Comparison of ENCODE assay signal across 8 cellular contexts in genomic region chr16:84144301-84144858, GRCh38. TPM values are rescaled to one million over a fixed set of nuclear protein-coding genes. Genes with fewer than 3 reads are reported as not detected.
A peak's percentile ranks its signal among the peaks of the same experiment; 100 is the strongest.
DNase-seq lines count a peak whose midpoint lies in the region; ATAC-seq, FAIRE-seq and TF ChIP-seq lines count a peak whose summit lies in the region.

No MANE protein-coding gene starts in this region.

- FAIRE-seq in HepG2 (lab: Jason Lieb, UNC), result no peak

- H3K4me3 Mint-ChIP-seq in WTC11, result peak overlapping the region; percentile 98

- no peak for TF ChIP-seq EP300 in HepG2 (IDR thresholded peaks at IDR 0.05; ENCODE audit: low read depth in 2 of 2, low read length in 2 of 2)
- TF ChIP-seq EP300 in HepG2 (CRISPR knock-in tag; IDR thresholded peaks at IDR 0.05; ENCODE audit: borderline replicate concordance), result no peak

- peaks cover 3% of the 10 kb centered on the region; the same call in 1 of the 2 replicates for H4K20me1 ChIP-seq in HepG2 (ENCODE audit: insufficient read depth, low read length)

- TF ChIP-seq POLR2A in HepG2 (IDR thresholded peaks at IDR 0.05; ENCODE audit: insufficient read depth in 1 of 2, low read depth in 2 of 2, low read length in 2 of 2), result no peak; a peak in 1 of 4 replicates

- no peak for DNase-seq in GM12864 (ENCODE audit: low read depth)
- DNase-seq in HK-2 (ENCODE audit: unreplicated experiment), result peak; percentile 37
- peak; percentile 41 for DNase-seq in WTC11 (ENCODE audit: low spot score)
- peak; percentile 23 for DNase-seq in cerebellar cortex (ENCODE audit: low spot score)
- DNase-seq in HepG2 (ENCODE audit: low spot score), result no peak
- peak; percentile 12 to 41 for DNase-seq in stimulated activated CD4-positive, alpha-beta T cell treated with anti-CD3 and anti-CD28 coated beads, Interleukin-4, amount 100 ng/mL, for 48 hours (ENCODE audit: low read depth in 2 of 2)
- DNase-seq in GF-D8 (lab: John Stamatoyannopoulos, UW), result no peak

- H2AFZ ChIP-seq in HepG2 (ENCODE audit: low read length), result no peak overlapping the region

- no peak for TF ChIP-seq RAD21 in HepG2 (CRISPR knock-in tag; IDR thresholded peaks at IDR 0.05)

- intact Hi-C loops in HepG2 (cut with micrococcal nuclease; ENCODE audit: unreplicated experiment), result loop anchor here (2.0 kb wide), 1 partner anchor 30 kb away; no protein-coding TSS in a partner anchor

- peaks cover 19% of the 10 kb centered on the region for H3K4me1 Mint-ChIP-seq in WTC11

- H3K4me3 ChIP-seq in GM12864 (ENCODE audit: low read depth, low read length) (peak overlapping the region; percentile 82), HepG2 (replicated peaks in 1 of 3; ENCODE audit: insufficient read depth in 1 of 3, low read depth in 2 of 3, low read length in 3 of 3) (peak overlapping the region; percentile 90 to 100 (median 92))

- POLR2A ChIA-PET in WTC11 (lab: Charles Lee), result interaction anchor here (1.0 to 1.8 kb wide), 2 partner anchors 28 kb away, joined by 3 to 7 read pairs; partner anchors contain the start of gene MBTPS1
- POLR2A ChIA-PET in HepG2 (lab: Yijun Ruan, JAX), result interaction anchor here (1.0 to 1.4 kb wide), 3 partner anchors 27 to 31 kb away, joined by 3 to 24 read pairs (median 7); partner anchors contain the start of gene MBTPS1

- 1% methylated on average over 32 of the region's 37 CpGs for WGBS in HepG2 (ENCODE audit: low lambda C conversion rate)

- TF ChIP-seq CTCF in GM12864 (IDR thresholded peaks at IDR 0.05; ENCODE audit: low read depth, low read length, missing control alignments) (peak; percentile 19), WTC11 (IDR thresholded peaks at IDR 0.05) (no peak), HepG2 (CRISPR knock-in tag; IDR thresholded peaks at IDR 0.05) (peak; percentile 54)

- H3K4me1 ChIP-seq in HepG2 (ENCODE audit: insufficient read depth, low read length), result peaks cover 46% of the 10 kb centered on the region

- H3K9me3 ChIP-seq in HepG2 (ENCODE audit: low read length), result no peaks in the 10 kb centered on the region

- CTCF ChIA-PET in WTC11 (lab: Charles Lee) (interaction anchor here (0.6 to 3.0 kb wide), 11 partner anchors 17 to 163 kb away, joined by 3 to 19 read pairs (median 4); partner anchors contain the start of genes MBTPS1 and TAF1C), HepG2 (lab: Yijun Ruan, JAX; ENCODE audit: low intra/inter-chr PET ratio, low total read pairs) (interaction anchor here (1.8 kb wide), 1 partner anchor 30 kb away, joined by 6 read pairs; no protein-coding TSS in a partner anchor)

- H3K9ac ChIP-seq in HepG2 (ENCODE audit: insufficient read depth, low read depth, low read length), result peak overlapping the region; percentile 77

- peak overlapping the region; percentile 55 for H3K27ac ChIP-seq in HepG2 (ENCODE audit: extremely low read length, insufficient read depth, low read length)

- peak; percentile 6 for ATAC-seq in WTC11
- ATAC-seq in HepG2, result peak; percentile 33
- ATAC-seq in GM18873 (IDR thresholded peaks at IDR 0.05; ENCODE audit: low FRiP score, unreplicated experiment), result no peak

- peaks cover 13% of the 10 kb centered on the region for H3K27me3 Mint-ChIP-seq in WTC11 (ENCODE audit: low read depth)

- H3K79me2 ChIP-seq in HepG2 (ENCODE audit: insufficient read depth, low read length), result peaks cover 40% of the 10 kb centered on the region

- 0 out of 2 replicates have a peak, but pooled peaks cover 6% of the 10 kb centered on the region for H3K9me3 Mint-ChIP-seq in WTC11

- peak overlapping the region; percentile 92 for H3K27ac Mint-ChIP-seq in WTC11

- peaks cover 2 to 10% of the 10 kb centered on the region in 2 experiments for H3K27me3 ChIP-seq in HepG2 (ENCODE audit: control insufficient read depth in 1 of 2, insufficient read depth in 2 of 2, low read length in 2 of 2)

- in situ Hi-C loops in HepG2 (cut with HindIII; ENCODE audit: extremely low pct_ligation_motif_present, low pct_unique_long_range_greater_than_20kb), result no loop called here

- BruUV-seq in HepG2 (replicated peaks; lab: Mats Ljungman, UMichigan), result no TSS peak

- no peaks in the 10 kb centered on the region for H3K36me3 ChIP-seq in HepG2 (replicated peaks in 1 of 2; ENCODE audit: control insufficient read depth in 1 of 2, insufficient read depth in 2 of 2, low read length in 2 of 2)

- 0 out of 2 replicates have a peak, but pooled peaks cover 6% of the 10 kb centered on the region for H3K36me3 Mint-ChIP-seq in WTC11

- peak overlapping the region; percentile 97 for H3K4me2 ChIP-seq in HepG2 (ENCODE audit: low read depth, low read length)

RNA-seq across cellular contexts. Expression of gene HSDL1, which starts 0.6 kb away (rescaled TPM):
- total RNA-seq in WTC11 (2021) (48.6 to 58.1 TPM (median 53.4 TPM) in 3 replicates), HepG2 (2016; rRNA removed; fragmentation: Illumina TruSeq; extraction: Trizol) (41.0 and 49.7 TPM in 2 replicates)
- total RNA-seq in HepG2 (2016; cell fraction: cytosol; rRNA removed; fragmentation: Illumina TruSeq; extraction: Trizol; ENCODE audit: low read depth), result 7.8 and 9.0 TPM in 2 replicates
- 44.0 and 52.4 TPM in 2 replicates for total RNA-seq in HepG2 (2016; cell fraction: insoluble cytoplasmic fraction; rRNA removed; fragmentation: Illumina TruSeq; extraction: Trizol)
- 24.0 and 24.1 TPM in 2 replicates for total RNA-seq in HepG2 (2016; cell fraction: membrane; rRNA removed; fragmentation: Illumina TruSeq; extraction: Trizol)
- total RNA-seq in HepG2 (2016; cell fraction: nucleus; rRNA removed; fragmentation: Illumina TruSeq; extraction: Trizol), result 44.3 and 51.5 TPM in 2 replicates
- polyA plus RNA-seq in HepG2 (2011; rRNA removed), result 38.5 and 49.2 TPM in 2 replicates
- polyA plus RNA-seq in HepG2 (2011; cell fraction: cytosol; rRNA removed), result 16.7 and 25.9 TPM in 2 replicates
- 63.7 and 74.4 TPM in 2 replicates for polyA plus RNA-seq in HepG2 (2011; cell fraction: nucleus; rRNA removed)
- polyA plus RNA-seq in HepG2 (2012), result 37.4 and 44.3 TPM in 2 replicates
- 4.0 and 5.2 TPM in 2 replicates for polyA plus RNA-seq in HepG2 (2016; cell fraction: cytosol; fragmentation: Illumina TruSeq; extraction: Trizol; ENCODE audit: low read depth)
- 31.8 and 35.8 TPM in 2 replicates for polyA plus RNA-seq in HepG2 (2016; cell fraction: insoluble cytoplasmic fraction; fragmentation: Illumina TruSeq; extraction: Trizol; ENCODE audit: low read depth)
- 9.4 and 9.5 TPM in 2 replicates for polyA plus RNA-seq in HepG2 (2016; cell fraction: membrane; fragmentation: Illumina TruSeq; extraction: Trizol; ENCODE audit: low read depth)
- 82.3 and 86.1 TPM in 2 replicates for polyA plus RNA-seq in HepG2 (2016; cell fraction: nucleus; fragmentation: Illumina TruSeq; extraction: Trizol; ENCODE audit: insufficient read depth, low read depth)
- 16.9 and 31.3 TPM in 2 replicates for polyA minus RNA-seq in HepG2 (2011; rRNA and poly(A)+ RNA removed; ENCODE audit: low replicate concordance)
- polyA minus RNA-seq in HepG2 (2011; cell fraction: cytosol; rRNA and poly(A)+ RNA removed), result 17.4 and 22.4 TPM in 2 replicates
- polyA minus RNA-seq in HepG2 (2011; cell fraction: nucleus; rRNA and poly(A)+ RNA removed), result 37.8 and 49.3 TPM in 2 replicates

RNA-seq across cellular contexts. Expression of gene DNAAF1, which starts 0.7 kb away (rescaled TPM):
- total RNA-seq in WTC11 (2021), result 0.09 to 0.62 TPM (median 0.20 TPM) in 3 replicates
- 0.04 TPM in 1 of 2 replicates, not detected in the other for total RNA-seq in HepG2 (2016; rRNA removed; fragmentation: Illumina TruSeq; extraction: Trizol)
- not detected in 2 replicates for total RNA-seq in HepG2 (2016; cell fraction: cytosol; rRNA removed; fragmentation: Illumina TruSeq; extraction: Trizol; ENCODE audit: low read depth)
- total RNA-seq in HepG2 (2016; cell fraction: insoluble cytoplasmic fraction; rRNA removed; fragmentation: Illumina TruSeq; extraction: Trizol), result 0.09 TPM in 1 of 2 replicates, not detected in the other
- 0.21 and 0.28 TPM in 2 replicates for total RNA-seq in HepG2 (2016; cell fraction: membrane; rRNA removed; fragmentation: Illumina TruSeq; extraction: Trizol)
- total RNA-seq in HepG2 (2016; cell fraction: nucleus; rRNA removed; fragmentation: Illumina TruSeq; extraction: Trizol), result 0.22 and 0.25 TPM in 2 replicates
- polyA plus RNA-seq in HepG2 (2011; rRNA removed), result 0.07 TPM in 1 of 2 replicates, not detected in the other
- polyA plus RNA-seq in HepG2 (2011; cell fraction: cytosol; rRNA removed), result not detected in 2 replicates
- 0.10 and 0.48 TPM in 2 replicates for polyA plus RNA-seq in HepG2 (2011; cell fraction: nucleus; rRNA removed)
- polyA plus RNA-seq in HepG2 (2012), result 0.09 TPM in 1 of 2 replicates, not detected in the other
- not detected in 2 replicates for polyA plus RNA-seq in HepG2 (2016; cell fraction: cytosol; fragmentation: Illumina TruSeq; extraction: Trizol; ENCODE audit: low read depth)
- not detected in 2 replicates for polyA plus RNA-seq in HepG2 (2016; cell fraction: insoluble cytoplasmic fraction; fragmentation: Illumina TruSeq; extraction: Trizol; ENCODE audit: low read depth)
- polyA plus RNA-seq in HepG2 (2016; cell fraction: membrane; fragmentation: Illumina TruSeq; extraction: Trizol; ENCODE audit: low read depth), result not detected in 2 replicates
- 0.35 and 0.44 TPM in 2 replicates for polyA plus RNA-seq in HepG2 (2016; cell fraction: nucleus; fragmentation: Illumina TruSeq; extraction: Trizol; ENCODE audit: insufficient read depth, low read depth)
- 0.37 TPM in 1 of 2 replicates, not detected in the other for polyA minus RNA-seq in HepG2 (2011; rRNA and poly(A)+ RNA removed; ENCODE audit: low replicate concordance)
- polyA minus RNA-seq in HepG2 (2011; cell fraction: cytosol; rRNA and poly(A)+ RNA removed), result not detected in 2 replicates
- 0.37 TPM in 1 of 2 replicates, not detected in the other for polyA minus RNA-seq in HepG2 (2011; cell fraction: nucleus; rRNA and poly(A)+ RNA removed)

RNA-seq across cellular contexts. Expression of gene MBTPS1, which starts 27.6 kb away (rescaled TPM):
- total RNA-seq in WTC11 (2021) (45.1 to 47.4 TPM (median 46.9 TPM) in 3 replicates), HepG2 (2016; rRNA removed; fragmentation: Illumina TruSeq; extraction: Trizol) (42.0 and 56.7 TPM in 2 replicates)
- total RNA-seq in HepG2 (2016; cell fraction: cytosol; rRNA removed; fragmentation: Illumina TruSeq; extraction: Trizol; ENCODE audit: low read depth), result 14.4 and 16.1 TPM in 2 replicates
- 36.6 and 55.6 TPM in 2 replicates for total RNA-seq in HepG2 (2016; cell fraction: insoluble cytoplasmic fraction; rRNA removed; fragmentation: Illumina TruSeq; extraction: Trizol)
- total RNA-seq in HepG2 (2016; cell fraction: membrane; rRNA removed; fragmentation: Illumina TruSeq; extraction: Trizol), result 45.4 and 47.4 TPM in 2 replicates
- 69.1 and 74.7 TPM in 2 replicates for total RNA-seq in HepG2 (2016; cell fraction: nucleus; rRNA removed; fragmentation: Illumina TruSeq; extraction: Trizol)
- 83.4 and 91.3 TPM in 2 replicates for polyA plus RNA-seq in HepG2 (2011; rRNA removed)
- polyA plus RNA-seq in HepG2 (2011; cell fraction: cytosol; rRNA removed), result 67.3 and 71.7 TPM in 2 replicates
- 131 and 133 TPM in 2 replicates for polyA plus RNA-seq in HepG2 (2011; cell fraction: nucleus; rRNA removed)
- 62.6 and 69.2 TPM in 2 replicates for polyA plus RNA-seq in HepG2 (2012)
- polyA plus RNA-seq in HepG2 (2016; cell fraction: cytosol; fragmentation: Illumina TruSeq; extraction: Trizol; ENCODE audit: low read depth), result 8.3 TPM in 2 replicates
- polyA plus RNA-seq in HepG2 (2016; cell fraction: insoluble cytoplasmic fraction; fragmentation: Illumina TruSeq; extraction: Trizol; ENCODE audit: low read depth), result 38.4 and 45.1 TPM in 2 replicates
- polyA plus RNA-seq in HepG2 (2016; cell fraction: membrane; fragmentation: Illumina TruSeq; extraction: Trizol; ENCODE audit: low read depth), result 28.8 and 29.8 TPM in 2 replicates
- 102 and 104 TPM in 2 replicates for polyA plus RNA-seq in HepG2 (2016; cell fraction: nucleus; fragmentation: Illumina TruSeq; extraction: Trizol; ENCODE audit: insufficient read depth, low read depth)
- polyA minus RNA-seq in HepG2 (2011; rRNA and poly(A)+ RNA removed; ENCODE audit: low replicate concordance), result 115 TPM in 2 replicates
- 74.7 and 82.8 TPM in 2 replicates for polyA minus RNA-seq in HepG2 (2011; cell fraction: cytosol; rRNA and poly(A)+ RNA removed)
- 177 and 179 TPM in 2 replicates for polyA minus RNA-seq in HepG2 (2011; cell fraction: nucleus; rRNA and poly(A)+ RNA removed)

RNA-seq across cellular contexts. Expression of gene TAF1C, which starts 42.5 kb away (rescaled TPM):
- total RNA-seq in WTC11 (2021), result 71.2 to 89.7 TPM (median 74.7 TPM) in 3 replicates
- total RNA-seq in HepG2 (2016; rRNA removed; fragmentation: Illumina TruSeq; extraction: Trizol), result 8.3 and 15.6 TPM in 2 replicates
- total RNA-seq in HepG2 (2016; cell fraction: cytosol; rRNA removed; fragmentation: Illumina TruSeq; extraction: Trizol; ENCODE audit: low read depth), result 9.0 and 11.9 TPM in 2 replicates
- 5.7 and 17.7 TPM in 2 replicates for total RNA-seq in HepG2 (2016; cell fraction: insoluble cytoplasmic fraction; rRNA removed; fragmentation: Illumina TruSeq; extraction: Trizol)
- total RNA-seq in HepG2 (2016; cell fraction: membrane; rRNA removed; fragmentation: Illumina TruSeq; extraction: Trizol), result 9.2 and 10.3 TPM in 2 replicates
- total RNA-seq in HepG2 (2016; cell fraction: nucleus; rRNA removed; fragmentation: Illumina TruSeq; extraction: Trizol), result 33.5 and 39.8 TPM in 2 replicates
- polyA plus RNA-seq in HepG2 (2011; rRNA removed), result 20.8 and 25.2 TPM in 2 replicates
- polyA plus RNA-seq in HepG2 (2011; cell fraction: cytosol; rRNA removed), result 6.5 and 8.8 TPM in 2 replicates
- polyA plus RNA-seq in HepG2 (2011; cell fraction: nucleus; rRNA removed), result 318 and 424 TPM in 2 replicates
- 24.5 and 34.3 TPM in 2 replicates for polyA plus RNA-seq in HepG2 (2012)
- polyA plus RNA-seq in HepG2 (2016; cell fraction: cytosol; fragmentation: Illumina TruSeq; extraction: Trizol; ENCODE audit: low read depth), result 1.1 and 1.7 TPM in 2 replicates
- 9.1 and 13.0 TPM in 2 replicates for polyA plus RNA-seq in HepG2 (2016; cell fraction: insoluble cytoplasmic fraction; fragmentation: Illumina TruSeq; extraction: Trizol; ENCODE audit: low read depth)
- 1.9 and 2.6 TPM in 2 replicates for polyA plus RNA-seq in HepG2 (2016; cell fraction: membrane; fragmentation: Illumina TruSeq; extraction: Trizol; ENCODE audit: low read depth)
- 119 and 132 TPM in 2 replicates for polyA plus RNA-seq in HepG2 (2016; cell fraction: nucleus; fragmentation: Illumina TruSeq; extraction: Trizol; ENCODE audit: insufficient read depth, low read depth)
- 40.8 and 57.1 TPM in 2 replicates for polyA minus RNA-seq in HepG2 (2011; rRNA and poly(A)+ RNA removed; ENCODE audit: low replicate concordance)
- 4.0 and 5.1 TPM in 2 replicates for polyA minus RNA-seq in HepG2 (2011; cell fraction: cytosol; rRNA and poly(A)+ RNA removed)
- 62.5 and 75.1 TPM in 2 replicates for polyA minus RNA-seq in HepG2 (2011; cell fraction: nucleus; rRNA and poly(A)+ RNA removed)

RNA-seq across cellular contexts. Expression of gene ADAD2, which starts 46.6 kb away (rescaled TPM):
- 0.71 to 1.6 TPM (median 1.4 TPM) in 3 replicates for total RNA-seq in WTC11 (2021)
- total RNA-seq in HepG2 (2016; rRNA removed; fragmentation: Illumina TruSeq; extraction: Trizol), result not detected in 2 replicates
- total RNA-seq in HepG2 (2016; cell fraction: cytosol; rRNA removed; fragmentation: Illumina TruSeq; extraction: Trizol; ENCODE audit: low read depth), result not detected in 2 replicates
- total RNA-seq in HepG2 (2016; cell fraction: insoluble cytoplasmic fraction; rRNA removed; fragmentation: Illumina TruSeq; extraction: Trizol), result not detected in 2 replicates
- total RNA-seq in HepG2 (2016; cell fraction: membrane; rRNA removed; fragmentation: Illumina TruSeq; extraction: Trizol), result not detected in 2 replicates
- total RNA-seq in HepG2 (2016; cell fraction: nucleus; rRNA removed; fragmentation: Illumina TruSeq; extraction: Trizol), result not detected in 2 replicates
- not detected in 2 replicates for polyA plus RNA-seq in HepG2 (2011; rRNA removed)
- polyA plus RNA-seq in HepG2 (2011; cell fraction: cytosol; rRNA removed), result 0.03 TPM in 1 of 2 replicates, not detected in the other
- not detected in 2 replicates for polyA plus RNA-seq in HepG2 (2011; cell fraction: nucleus; rRNA removed)
- not detected in 2 replicates for polyA plus RNA-seq in HepG2 (2012)
- polyA plus RNA-seq in HepG2 (2016; cell fraction: cytosol; fragmentation: Illumina TruSeq; extraction: Trizol; ENCODE audit: low read depth), result not detected in 2 replicates
- polyA plus RNA-seq in HepG2 (2016; cell fraction: insoluble cytoplasmic fraction; fragmentation: Illumina TruSeq; extraction: Trizol; ENCODE audit: low read depth), result not detected in 2 replicates
- not detected in 2 replicates for polyA plus RNA-seq in HepG2 (2016; cell fraction: membrane; fragmentation: Illumina TruSeq; extraction: Trizol; ENCODE audit: low read depth)
- polyA plus RNA-seq in HepG2 (2016; cell fraction: nucleus; fragmentation: Illumina TruSeq; extraction: Trizol; ENCODE audit: insufficient read depth, low read depth), result not detected in 2 replicates
- polyA minus RNA-seq in HepG2 (2011; rRNA and poly(A)+ RNA removed; ENCODE audit: low replicate concordance), result not detected in 2 replicates
- polyA minus RNA-seq in HepG2 (2011; cell fraction: cytosol; rRNA and poly(A)+ RNA removed), result not detected in 2 replicates
- polyA minus RNA-seq in HepG2 (2011; cell fraction: nucleus; rRNA and poly(A)+ RNA removed), result not detected in 2 replicates

Comparison
In these comparisons a context has a peak if more than half of its experiments do, and no peak if none do; other contexts are left out.
1. DNase-seq: peak in HK-2 (single experiment), WTC11 (single experiment), cerebellar cortex (single experiment) and stimulated activated CD4-positive, alpha-beta T cell treated with anti-CD3 and anti-CD28 coated beads, Interleukin-4, amount 100 ng/mL, for 48 hours (2 of 2); none in GM12864 (single experiment), HepG2 (single experiment) and GF-D8 (single experiment).